In genomic region chr2:70728128-70728527, GRCh38 we compare ENCODE assay signal across 16 cellular contexts. TPM values are rescaled to one million over a fixed set of nuclear protein-coding genes. Genes with fewer than 3 reads are reported as not detected.
"Had no signal": no experiment of that assay in that cellular context is flagged by ENCODE, and none has a peak within 500 bp of the region (broad histone marks: within the 10 kb centered on the region; RNA-seq: fewer than 3 reads in every experiment).

No MANE protein-coding gene starts in this region.

- ATAC-seq: activated CD8-positive, alpha-beta T cell treated with anti-CD3 and anti-CD28 coated beads for 36 hours; stimulated activated naive CD8-positive, alpha-beta T cell treated with anti-CD3 and anti-CD28 coated beads, Interleukin-15, Interleukin-2, amounts not matched to agents 100 U/mL and 50 U/mL, for 24 hours; upper lobe of right lung had no signal

- H3K9me3 ChIP-seq: left ventricle myocardium inferior, upper lobe of right lung had no signal

- H3K27ac ChIP-seq: left ventricle myocardium inferior, upper lobe of right lung, WERI-Rb-1 had no signal

- H3K27me3 Mint-ChIP-seq: activated CD8-positive, alpha-beta T cell treated with anti-CD3 and anti-CD28 coated beads for 36 hours had no signal

- H3K27ac Mint-ChIP-seq: activated CD8-positive, alpha-beta T cell treated with anti-CD3 and anti-CD28 coated beads for 36 hours; nephron progenitor cell had no signal

- H3K36me3 ChIP-seq: left ventricle myocardium inferior, upper lobe of right lung had no signal

- DNase-seq: activated CD4-positive, alpha-beta T cell treated with anti-CD3 and anti-CD28 coated beads for 4 hours; activated CD8-positive, alpha-beta memory T cell treated with anti-CD3 and anti-CD28 coated beads, Interleukin-2, amount 50 U/mL, for 48 hours; activated CD8-positive, alpha-beta T cell treated with anti-CD3 and anti-CD28 coated beads for 36 hours; activated naive CD4-positive, alpha-beta T cell; dermis blood vessel endothelial cell; kidney; left ventricle myocardium inferior; mesenchymal stem cell; nephron progenitor cell; stimulated activated CD4-positive, alpha-beta T cell treated with anti-CD3 and anti-CD28 coated beads, Interleukin-2, amount 100 ng/mL, for 48 hours; stimulated activated CD8-positive, alpha-beta memory T cell treated with anti-CD3 and anti-CD28 coated beads, Interleukin-4, amount 100 ng/mL, for 48 hours; stimulated activated naive CD8-positive, alpha-beta T cell treated with anti-CD3 and anti-CD28 coated beads, Interleukin-15, Interleukin-2, amounts not matched to agents 100 U/mL and 50 U/mL, for 24 hours; T-helper 1 cell; upper lobe of right lung; WERI-Rb-1 had no signal

- H3K4me3 Mint-ChIP-seq: activated CD8-positive, alpha-beta T cell treated with anti-CD3 and anti-CD28 coated beads for 36 hours; nephron progenitor cell had no signal

- FAIRE-seq: kidney had no signal

- H3K27me3 ChIP-seq: upper lobe of right lung had no signal

- H3K4me1 ChIP-seq: left ventricle myocardium inferior, upper lobe of right lung had no signal

- H3K4me3 ChIP-seq: left ventricle myocardium inferior, upper lobe of right lung had no signal

- H3K9me3 Mint-ChIP-seq: activated CD8-positive, alpha-beta T cell treated with anti-CD3 and anti-CD28 coated beads for 36 hours; nephron progenitor cell had no signal

RNA-seq across cellular contexts. Expression of gene ADD2, which starts 39.9 kb away (rescaled TPM):
- total RNA-seq: osteoblast had no signal
